In the genomic region with DNA sequence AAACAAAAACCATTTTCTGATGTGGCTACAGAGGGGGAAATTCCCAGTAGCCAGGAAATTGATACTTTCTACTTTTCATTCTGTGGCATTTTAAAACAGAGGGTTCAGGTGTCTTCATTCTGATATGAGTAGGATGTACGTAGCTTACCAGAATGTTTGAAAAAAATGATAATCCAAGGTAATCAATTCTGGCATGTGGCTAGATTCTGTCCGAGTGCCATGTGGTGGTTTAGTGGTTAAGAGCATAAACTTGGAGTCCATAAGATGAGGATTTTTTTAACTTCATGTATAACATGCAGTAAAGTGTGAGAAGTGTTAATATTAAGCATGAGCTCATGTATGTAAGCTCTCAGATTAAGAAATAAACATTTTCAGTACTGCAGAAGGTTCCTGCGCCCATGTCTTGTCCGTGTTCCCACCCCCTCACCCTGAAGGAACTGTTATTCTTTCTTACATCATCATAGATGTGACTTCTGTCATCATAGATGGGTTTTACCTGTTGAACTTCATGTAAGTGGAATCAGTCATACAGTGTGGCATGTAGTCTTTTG, we compare ENCODE assay signal across 1 cellular context.
TF ChIP-seq lines count a peak whose summit lies in the region.

No MANE protein-coding gene starts in this region.

TF ChIP-seq in HEK293, 187 proteins besides CTCF, POLR2A, EP300 and RAD21 (continued from another document):
- TF ChIP-seq, protein P1, sequence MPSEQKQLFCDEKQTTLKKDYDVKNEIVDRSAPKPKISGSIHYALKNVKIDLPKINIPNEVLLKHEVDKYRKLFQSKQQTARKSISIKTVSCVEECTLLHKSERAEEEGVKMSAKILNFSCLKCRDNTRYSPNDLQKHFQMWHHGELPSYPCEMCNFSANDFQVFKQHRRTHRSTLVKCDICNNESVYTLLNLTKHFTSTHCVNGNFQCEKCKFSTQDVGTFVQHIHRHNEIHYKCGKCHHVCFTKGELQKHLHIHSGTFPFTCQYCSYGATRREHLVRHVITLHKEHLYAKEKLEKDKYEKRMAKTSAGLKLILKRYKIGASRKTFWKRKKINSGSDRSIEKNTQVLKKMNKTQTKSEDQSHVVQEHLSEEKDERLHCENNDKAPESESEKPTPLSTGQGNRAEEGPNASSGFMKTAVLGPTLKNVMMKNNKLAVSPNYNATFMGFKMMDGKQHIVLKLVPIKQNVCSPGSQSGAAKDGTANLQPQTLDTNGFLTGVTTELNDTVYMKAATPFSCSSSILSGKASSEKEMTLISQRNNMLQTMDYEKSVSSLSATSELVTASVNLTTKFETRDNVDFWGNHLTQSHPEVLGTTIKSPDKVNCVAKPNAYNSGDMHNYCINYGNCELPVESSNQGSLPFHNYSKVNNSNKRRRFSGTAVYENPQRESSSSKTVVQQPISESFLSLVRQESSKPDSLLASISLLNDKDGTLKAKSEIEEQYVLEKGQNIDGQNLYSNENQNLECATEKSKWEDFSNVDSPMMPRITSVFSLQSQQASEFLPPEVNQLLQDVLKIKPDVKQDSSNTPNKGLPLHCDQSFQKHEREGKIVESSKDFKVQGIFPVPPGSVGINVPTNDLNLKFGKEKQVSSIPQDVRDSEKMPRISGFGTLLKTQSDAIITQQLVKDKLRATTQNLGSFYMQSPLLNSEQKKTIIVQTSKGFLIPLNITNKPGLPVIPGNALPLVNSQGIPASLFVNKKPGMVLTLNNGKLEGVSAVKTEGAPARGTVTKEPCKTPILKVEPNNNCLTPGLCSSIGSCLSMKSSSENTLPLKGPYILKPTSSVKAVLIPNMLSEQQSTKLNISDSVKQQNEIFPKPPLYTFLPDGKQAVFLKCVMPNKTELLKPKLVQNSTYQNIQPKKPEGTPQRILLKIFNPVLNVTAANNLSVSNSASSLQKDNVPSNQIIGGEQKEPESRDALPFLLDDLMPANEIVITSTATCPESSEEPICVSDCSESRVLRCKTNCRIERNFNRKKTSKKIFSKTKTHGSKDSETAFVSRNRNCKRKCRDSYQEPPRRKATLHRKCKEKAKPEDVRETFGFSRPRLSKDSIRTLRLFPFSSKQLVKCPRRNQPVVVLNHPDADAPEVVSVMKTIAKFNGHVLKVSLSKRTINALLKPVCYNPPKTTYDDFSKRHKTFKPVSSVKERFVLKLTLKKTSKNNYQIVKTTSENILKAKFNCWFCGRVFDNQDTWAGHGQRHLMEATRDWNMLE (tag by site-specific recombination; conservative IDR thresholded peaks at IDR 0.05; ENCODE audit: low read depth) = no peak
- TF ChIP-seq ZNF311 (tag by site-specific recombination; IDR thresholded peaks at IDR 0.05; ENCODE audit: borderline replicate concordance) (no peak), TRIM28 (IDR thresholded peaks at IDR 0.05; ENCODE audit: borderline replicate concordance, low read length) (no peak), ZNF174 (tag by site-specific recombination; IDR thresholded peaks at IDR 0.05) (no peak), ZNF433 (tag by site-specific recombination; IDR thresholded peaks at IDR 0.05; ENCODE audit: low read depth) (no peak), ZNF133 (tag by site-specific recombination; IDR thresholded peaks at IDR 0.05) (no peak), ZNF426 (tag by site-specific recombination; IDR thresholded peaks at IDR 0.05) (no peak), ZNF629 (tag by site-specific recombination; IDR thresholded peaks at IDR 0.05) (peak; percentile 28; the same call in 1 of the 2 replicates), ZIC2 (tag by site-specific recombination; IDR thresholded peaks at IDR 0.05) (no peak)
